8 cellular contexts compared by ENCODE assay signal in the genomic region with DNA sequence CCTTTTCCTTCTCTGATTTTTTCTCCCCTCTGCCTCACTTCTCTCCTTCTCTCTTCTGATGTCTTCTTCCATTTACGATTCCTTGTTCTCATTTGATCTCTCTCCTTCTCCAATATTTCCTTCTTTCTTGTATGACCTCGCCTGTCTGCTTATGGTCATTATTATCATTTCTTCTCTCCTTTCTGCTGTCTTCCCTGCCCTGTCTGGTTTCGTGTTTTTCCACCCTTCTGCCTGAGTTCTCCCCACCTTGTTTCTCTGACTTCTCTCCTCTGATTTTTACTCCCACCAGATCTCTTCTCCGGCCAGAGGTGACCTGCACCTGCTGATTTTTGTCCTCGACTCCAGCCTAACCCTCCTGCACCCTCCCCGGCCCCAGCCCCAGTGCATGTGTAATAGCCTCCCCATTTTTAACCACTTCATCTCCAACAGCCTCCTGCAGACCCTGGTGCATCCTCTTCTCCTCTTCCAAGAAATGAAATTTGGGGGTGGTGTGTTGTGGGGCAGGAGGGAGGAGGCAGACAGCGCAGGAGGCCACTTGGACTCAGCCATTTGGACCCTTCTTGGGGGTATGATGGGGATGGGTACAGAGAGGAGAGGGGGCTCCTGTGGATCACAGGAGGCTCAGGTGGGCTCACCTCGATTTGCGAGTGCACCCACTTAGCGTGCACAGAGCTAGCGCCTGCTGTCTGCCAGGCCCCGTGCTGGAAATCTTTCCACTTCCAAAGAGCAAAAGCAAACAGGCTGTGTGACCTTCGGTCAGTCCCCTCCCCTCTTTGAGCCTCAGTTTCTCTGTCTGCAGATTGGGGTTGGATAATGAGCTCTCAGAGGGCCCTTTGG. TPM values are rescaled to one million over a fixed set of nuclear protein-coding genes. Genes with fewer than 3 reads are reported as not detected.
DNase-seq lines count a peak whose midpoint lies in the region; ATAC-seq and TF ChIP-seq lines count a peak whose summit lies in the region.
"Had no signal": no experiment of that assay in that cellular context is flagged by ENCODE, and none has a peak within 500 bp of the region (broad histone marks: within the 10 kb centered on the region; RNA-seq: fewer than 3 reads in every experiment).

No MANE protein-coding gene starts in this region.

- 61% methylated on average over 6 of the region's 13 CpGs; no CpG with 5 or more reads in 1 of the 2 experiments for whole genome bisulfite sequencing in IMR-90 (ENCODE audit: extremely low coverage in 2 of 2, insufficient read length in 1 of 2), 2 experiments

- dilution Hi-C loops in IMR-90 (cut with HindIII; ENCODE audit: low sequenced_read_pairs, unreplicated experiment), result no loop called here

- BruUV-seq in IMR-90 (replicated peaks; lab: Mats Ljungman, UMichigan), result no TSS peak

- no peak overlapping the region for H3K56ac ChIP-seq in IMR-90 (ENCODE audit: extremely low read depth, insufficient read depth, low read length)

- H3K14ac ChIP-seq in IMR-90 (replicated peaks; ENCODE audit: low read depth, low read length), result peak overlapping the region; percentile 71; the same call in 1 of the 2 replicates

- H2AK5ac ChIP-seq in IMR-90 (ENCODE audit: low read depth, low read length), result 0 out of 2 replicates have a peak overlapping the region, but pooled peaks have one; percentile 18

- in situ Hi-C loops in IMR-90 (cut with MboI; ENCODE audit: low sequenced_read_pairs), result no loop called here

- H4K5ac ChIP-seq in IMR-90 (ENCODE audit: low read depth, low read length), result no peak overlapping the region

- peaks cover 22% of the 10 kb centered on the region; the same call in 1 of the 2 replicates for H3K9me1 ChIP-seq in IMR-90 (ENCODE audit: insufficient read depth, low read length)

- peak overlapping the region; percentile 50 for H3K9ac ChIP-seq in IMR-90 (ENCODE audit: low read depth, low read length)
- H3K9ac ChIP-seq in stomach smooth muscle (ENCODE audit: low read length in 2 of 2), result peak overlapping the region; percentile 82

- intact Hi-C loops in IMR-90 (cut with micrococcal nuclease) (no loop called here), ascending aorta (cut with DNase I) (loop anchor here (5.0 to 10.0 kb wide), 2 partner anchors 88 to 184 kb away; no protein-coding TSS in a partner anchor), left lung (cut with DNase I) (loop anchor here in 1 of 2 donors (10.0 kb wide), 1 partner anchor 86 kb away; no protein-coding TSS in a partner anchor)

- no peak for TF ChIP-seq CTCF in IMR-90 (conservative IDR thresholded peaks at IDR 0.05; ENCODE audit: low read depth, low read length)
- TF ChIP-seq CTCF in ascending aorta (IDR thresholded peaks at IDR 0.05), result no peak
- no peak for TF ChIP-seq CTCF in left lung (IDR thresholded peaks at IDR 0.05)

- no peak overlapping the region for H3K27ac ChIP-seq in IMR-90 (ENCODE audit: insufficient read depth, low read length)
- peak overlapping the region; percentile 92 to 99 for H3K27ac ChIP-seq in ascending aorta
- peak overlapping the region; percentile 75 to 79 for H3K27ac ChIP-seq in left lung
- peak overlapping the region; percentile 97 for H3K27ac ChIP-seq in stomach smooth muscle (ENCODE audit: low read length)

- CTCF ChIA-PET in IMR-90 (lab: Yijun Ruan, JAX), result interaction anchor here (0.7 kb wide), 1 partner anchor 19 kb away, joined by 3 read pairs; no protein-coding TSS in a partner anchor

- H3K9me3 ChIP-seq in IMR-90 (ENCODE audit: control insufficient read depth, insufficient read depth, low read length) (no peaks in the 10 kb centered on the region), ascending aorta (no peaks in the 10 kb centered on the region), left lung (no peaks in the 10 kb centered on the region), stomach smooth muscle (ENCODE audit: control insufficient read depth in 2 of 2, low read length in 2 of 2) (no peaks in the 10 kb centered on the region)

- no peak overlapping the region for H2BK5ac ChIP-seq in IMR-90 (ENCODE audit: low read depth, low read length, poor library complexity, severe bottlenecking)

- H4K20me1 ChIP-seq in IMR-90 (ENCODE audit: insufficient read depth, low read length), result peaks cover 21% of the 10 kb centered on the region; the same call in 1 of the 2 replicates

- no peak overlapping the region; the same call in 1 of the 2 replicates for H2BK120ac ChIP-seq in IMR-90 (ENCODE audit: low read depth, low read length)

- H4K91ac ChIP-seq in IMR-90 (ENCODE audit: insufficient read depth, low read depth, low read length), result no peak overlapping the region; the same call in 1 of the 2 replicates

- H3K4ac ChIP-seq in IMR-90 (ENCODE audit: low read depth, low read length), result peak overlapping the region; percentile 38; the same call in 1 of the 2 replicates

- no peak overlapping the region for H2BK20ac ChIP-seq in IMR-90 (ENCODE audit: low read depth, low read length)

- peaks cover 48% of the 10 kb centered on the region for H3K36me3 ChIP-seq in IMR-90 (ENCODE audit: control insufficient read depth, insufficient read depth, low read length)
- peaks cover 36 to 56% of the 10 kb centered on the region in 2 donors for H3K36me3 ChIP-seq in ascending aorta
- peaks cover 0 to 41% of the 10 kb centered on the region in 2 donors for H3K36me3 ChIP-seq in left lung
- H3K36me3 ChIP-seq in stomach smooth muscle (ENCODE audit: control insufficient read depth in 2 of 2, insufficient read depth in 2 of 2, low read length in 2 of 2), result peaks cover 37 to 39% of the 10 kb centered on the region in 2 donors

- H3K18ac ChIP-seq in IMR-90 (ENCODE audit: low read depth, low read length), result no peak overlapping the region

- peaks cover 15% of the 10 kb centered on the region; the same call in 1 of the 2 replicates for H3K4me1 ChIP-seq in IMR-90 (ENCODE audit: control insufficient read depth, insufficient read depth, low read length)
- peaks cover 51 to 81% of the 10 kb centered on the region in 2 donors for H3K4me1 ChIP-seq in ascending aorta
- peaks cover 18 to 81% of the 10 kb centered on the region in 2 donors for H3K4me1 ChIP-seq in left lung
- peaks cover 88% of the 10 kb centered on the region for H3K4me1 ChIP-seq in stomach smooth muscle (ENCODE audit: control insufficient read depth, insufficient read depth, low read length)

- DNase-seq in IMR-90, result no peak
- DNase-seq in ascending aorta (ENCODE audit: low spot score in 2 of 2), result no peak
- DNase-seq in left lung, result peak in 1 of 2 donors; percentile 22
- no peak for DNase-seq in AML-193 (lab: John Stamatoyannopoulos, UW)
- DNase-seq: dermis blood vessel endothelial cell had no signal

- ATAC-seq in IMR-90 (ENCODE audit: low read depth) (no peak), left lung (no peak), HG03460 (IDR thresholded peaks at IDR 0.05; ENCODE audit: unreplicated experiment) (no peak), GM21786 (IDR thresholded peaks at IDR 0.05; ENCODE audit: unreplicated experiment) (no peak)

- peak overlapping the region; percentile 67 for H3K4me2 ChIP-seq in IMR-90 (ENCODE audit: low read depth, low read length)

- peak overlapping the region in 1 of 2 experiments; percentile 42; a peak in 1 of 4 replicates for H4K8ac ChIP-seq in IMR-90 (ENCODE audit: low read depth in 2 of 2, low read length in 2 of 2)

- H3K27me3 ChIP-seq in IMR-90 (ENCODE audit: control insufficient read depth, insufficient read depth, low read length) (no peaks in the 10 kb centered on the region), ascending aorta (no peaks in the 10 kb centered on the region), left lung (no peaks in the 10 kb centered on the region), stomach smooth muscle (ENCODE audit: control insufficient read depth in 1 of 2, insufficient read depth in 2 of 2, low read length in 2 of 2) (no peaks in the 10 kb centered on the region)

- peak overlapping the region; percentile 83; the same call in 1 of the 2 replicates for H3K23ac ChIP-seq in IMR-90 (ENCODE audit: low read depth, low read length)

- H2AFZ ChIP-seq in IMR-90 (replicated peaks; ENCODE audit: low read length, poor library complexity), result no peak overlapping the region

- no peak for TF ChIP-seq POLR2A in IMR-90 (IDR thresholded peaks at IDR 0.05; ENCODE audit: low read depth, low read length)

- TF ChIP-seq RAD21 in IMR-90 (IDR thresholded peaks at IDR 0.05; ENCODE audit: low read length), result no peak

- H2AK9ac ChIP-seq in IMR-90 (replicated peaks; ENCODE audit: low read depth, low read length, poor library complexity), result no peak overlapping the region

- H3K4me3 ChIP-seq in IMR-90 (ENCODE audit: insufficient read depth, low read depth, low read length) (no peak overlapping the region), ascending aorta (peak overlapping the region; percentile 70 to 74), left lung (peak overlapping the region; percentile 41 to 54), stomach smooth muscle (ENCODE audit: low read length in 2 of 2) (peak overlapping the region; percentile 81 to 84)

- no peak overlapping the region for H2BK15ac ChIP-seq in IMR-90 (ENCODE audit: low read depth, low read length)

- H3K79me1 ChIP-seq in IMR-90 (ENCODE audit: low read depth in 1 of 2, low read length in 2 of 2), result peaks cover 36 to 77% of the 10 kb centered on the region in 2 experiments

- POLR2A ChIA-PET in IMR-90 (lab: Charles Lee; ENCODE audit: unreplicated experiment), result no interaction called here

TF ChIP-seq in IMR-90, 13 proteins besides CTCF, POLR2A, EP300 and RAD21:
- no peak for TF ChIP-seq SMC3 (IDR thresholded peaks at IDR 0.05; ENCODE audit: low read depth, low read length)
- TF ChIP-seq CEBPB (IDR thresholded peaks at IDR 0.05; ENCODE audit: low read depth, low read length), result no peak

RNA-seq across cellular contexts. Expression of a gene that starts 32.5 kb away (rescaled TPM):
- total RNA-seq in IMR-90 (2012; rRNA removed) (461 and 547 TPM in 2 replicates), ascending aorta (3,012 TPM), left lung (100 to 1,000 TPM; 395 to 485 TPM)
- polyA plus RNA-seq in IMR-90 (2012; rRNA removed), result 482 and 495 TPM in 2 replicates
- polyA plus RNA-seq in IMR-90 (2012; cell fraction: cytosol; rRNA removed), result 396 and 740 TPM in 2 replicates
- polyA plus RNA-seq in IMR-90 (2012; cell fraction: nucleus; rRNA removed; ENCODE audit: low replicate concordance), result 382 and 609 TPM in 2 replicates
